Comparison of ENCODE assay signal across 20 cellular contexts in the genomic region with DNA sequence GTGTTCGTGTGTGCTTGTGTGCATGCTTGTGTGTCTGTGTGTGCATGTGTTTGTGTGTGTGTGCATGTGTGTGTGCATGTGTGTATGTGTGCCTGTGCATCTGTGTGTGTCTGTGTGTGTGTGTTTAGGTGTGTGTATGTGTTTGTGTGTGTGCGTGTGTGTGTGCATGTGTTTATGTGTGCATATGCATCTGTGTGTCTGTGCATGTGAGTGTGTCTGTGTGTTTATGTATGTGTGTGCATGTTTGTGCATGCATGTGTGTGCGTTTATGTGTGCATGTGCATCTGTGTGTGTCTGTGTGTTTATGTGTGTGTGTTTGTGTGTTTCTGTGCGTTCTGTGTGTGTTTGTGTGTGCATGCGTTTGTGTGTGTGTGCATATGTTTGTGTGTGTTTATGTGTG.
"Had no signal": no experiment of that assay in that cellular context is flagged by ENCODE, and none has a peak within 500 bp of the region (broad histone marks: within the 10 kb centered on the region; RNA-seq: fewer than 3 reads in every experiment).

No MANE protein-coding gene starts in this region.

- H3K9me3 ChIP-seq: gastrocnemius medialis, left lung, ovary, psoas muscle, suprapubic skin, transverse colon had no signal

- H3K27me3 ChIP-seq: dorsolateral prefrontal cortex, gastrocnemius medialis, ovary, transverse colon had no signal

- FAIRE-seq: colon, keratinocyte, small intestine had no signal

- DNase-seq: effector CD4-positive, alpha-beta T cell; foreskin fibroblast; gastrocnemius medialis; naive thymus-derived CD8-positive, alpha-beta T cell; nephron progenitor cell; occipital lobe; ovary; small intestine; stimulated activated CD4-positive, alpha-beta T cell treated with anti-CD3 and anti-CD28 coated beads, Interleukin-15, amount 100 ng/mL, for 24 hours; stimulated activated CD4-positive, alpha-beta T cell treated with anti-CD3 and anti-CD28 coated beads, Interleukin-2, amount 100 ng/mL, for 48 hours; stimulated activated naive CD4-positive, alpha-beta T cell; stimulated activated naive CD8-positive, alpha-beta T cell treated with anti-CD3 and anti-CD28 coated beads, Interleukin-15, amount 100 ng/mL, for 72 hours; transverse colon had no signal

- H3K27ac ChIP-seq: dorsolateral prefrontal cortex, gastrocnemius medialis, left lung, ovary, psoas muscle, suprapubic skin, transverse colon had no signal

- H3K4me1 ChIP-seq: gastrocnemius medialis, left lung, psoas muscle, suprapubic skin, transverse colon had no signal

- H3K36me3 ChIP-seq: gastrocnemius medialis, left lung, ovary, suprapubic skin, transverse colon had no signal

- ATAC-seq: esophagus mucosa; gastrocnemius medialis; left lung; naive thymus-derived CD8-positive, alpha-beta T cell; stimulated activated naive CD8-positive, alpha-beta T cell treated with anti-CD3 and anti-CD28 coated beads, Interleukin-15, amount 100 ng/mL, for 72 hours had no signal

- H3K4me3 ChIP-seq: dorsolateral prefrontal cortex, gastrocnemius medialis, left lung, ovary, psoas muscle, suprapubic skin, transverse colon had no signal
